In the genomic region with DNA sequence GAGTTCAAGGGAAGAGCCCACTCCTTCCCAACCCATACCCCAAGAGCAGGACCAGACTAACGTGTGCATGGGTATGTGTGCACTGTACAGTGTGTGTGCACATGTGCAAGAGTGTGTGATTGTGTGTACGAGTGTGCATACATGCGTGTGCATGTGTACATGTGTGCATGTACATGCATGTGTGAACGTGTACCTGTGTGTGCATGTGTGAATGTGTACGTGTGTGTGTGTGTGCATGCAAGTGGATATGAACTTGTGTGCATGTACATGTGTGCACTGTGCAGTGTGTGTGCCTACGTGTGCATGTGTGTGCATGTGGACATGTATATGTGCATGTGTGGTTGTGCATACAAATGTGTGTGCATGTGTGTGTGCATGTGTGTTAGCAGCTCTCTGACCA, we compare ENCODE assay signal across 2 cellular contexts.
TF ChIP-seq lines count a peak whose summit lies in the region.

No MANE protein-coding gene starts in this region.

TF ChIP-seq in HEK293, 187 proteins besides CTCF, POLR2A, EP300 and RAD21:
- TF ChIP-seq, protein P1, sequence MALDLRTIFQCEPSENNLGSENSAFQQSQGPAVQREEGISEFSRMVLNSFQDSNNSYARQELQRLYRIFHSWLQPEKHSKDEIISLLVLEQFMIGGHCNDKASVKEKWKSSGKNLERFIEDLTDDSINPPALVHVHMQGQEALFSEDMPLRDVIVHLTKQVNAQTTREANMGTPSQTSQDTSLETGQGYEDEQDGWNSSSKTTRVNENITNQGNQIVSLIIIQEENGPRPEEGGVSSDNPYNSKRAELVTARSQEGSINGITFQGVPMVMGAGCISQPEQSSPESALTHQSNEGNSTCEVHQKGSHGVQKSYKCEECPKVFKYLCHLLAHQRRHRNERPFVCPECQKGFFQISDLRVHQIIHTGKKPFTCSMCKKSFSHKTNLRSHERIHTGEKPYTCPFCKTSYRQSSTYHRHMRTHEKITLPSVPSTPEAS (tag by site-specific recombination; IDR thresholded peaks at IDR 0.05), result peak; percentile 90
- TF ChIP-seq, protein P2, sequence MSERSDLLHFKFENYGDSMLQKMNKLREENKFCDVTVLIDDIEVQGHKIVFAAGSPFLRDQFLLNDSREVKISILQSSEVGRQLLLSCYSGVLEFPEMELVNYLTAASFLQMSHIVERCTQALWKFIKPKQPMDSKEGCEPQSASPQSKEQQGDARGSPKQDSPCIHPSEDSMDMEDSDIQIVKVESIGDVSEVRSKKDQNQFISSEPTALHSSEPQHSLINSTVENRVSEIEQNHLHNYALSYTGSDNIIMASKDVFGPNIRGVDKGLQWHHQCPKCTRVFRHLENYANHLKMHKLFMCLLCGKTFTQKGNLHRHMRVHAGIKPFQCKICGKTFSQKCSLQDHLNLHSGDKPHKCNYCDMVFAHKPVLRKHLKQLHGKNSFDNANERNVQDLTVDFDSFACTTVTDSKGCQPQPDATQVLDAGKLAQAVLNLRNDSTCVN (tag by site-specific recombination; optimal IDR thresholded peaks at IDR 0.05), result peak; percentile 10
- no peak for TF ChIP-seq ZNF521 (tag by site-specific recombination; IDR thresholded peaks at IDR 0.05)
TF ChIP-seq in HEK293: peak in this region for 2.

TF ChIP-seq in GM12878, 131 proteins besides CTCF, POLR2A, EP300 and RAD21:
- TF ChIP-seq, protein P3, sequence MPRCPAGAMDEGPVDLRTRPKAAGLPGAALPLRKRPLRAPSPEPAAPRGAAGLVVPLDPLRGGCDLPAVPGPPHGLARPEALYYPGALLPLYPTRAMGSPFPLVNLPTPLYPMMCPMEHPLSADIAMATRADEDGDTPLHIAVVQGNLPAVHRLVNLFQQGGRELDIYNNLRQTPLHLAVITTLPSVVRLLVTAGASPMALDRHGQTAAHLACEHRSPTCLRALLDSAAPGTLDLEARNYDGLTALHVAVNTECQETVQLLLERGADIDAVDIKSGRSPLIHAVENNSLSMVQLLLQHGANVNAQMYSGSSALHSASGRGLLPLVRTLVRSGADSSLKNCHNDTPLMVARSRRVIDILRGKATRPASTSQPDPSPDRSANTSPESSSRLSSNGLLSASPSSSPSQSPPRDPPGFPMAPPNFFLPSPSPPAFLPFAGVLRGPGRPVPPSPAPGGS (IDR thresholded peaks at IDR 0.05; ENCODE audit: borderline replicate concordance, insufficient read depth, low read depth, low read length, poor library complexity, severe bottlenecking), result peak; percentile 79
- TF ChIP-seq WRNIP1 (IDR thresholded peaks at IDR 0.05; ENCODE audit: borderline replicate concordance, low read depth, low read length), result no peak
- TF ChIP-seq BCL11A (IDR thresholded peaks at IDR 0.05; ENCODE audit: low read depth, low read length), result no peak
